ENCODE assay signal across 15 cellular contexts in the genomic region with DNA sequence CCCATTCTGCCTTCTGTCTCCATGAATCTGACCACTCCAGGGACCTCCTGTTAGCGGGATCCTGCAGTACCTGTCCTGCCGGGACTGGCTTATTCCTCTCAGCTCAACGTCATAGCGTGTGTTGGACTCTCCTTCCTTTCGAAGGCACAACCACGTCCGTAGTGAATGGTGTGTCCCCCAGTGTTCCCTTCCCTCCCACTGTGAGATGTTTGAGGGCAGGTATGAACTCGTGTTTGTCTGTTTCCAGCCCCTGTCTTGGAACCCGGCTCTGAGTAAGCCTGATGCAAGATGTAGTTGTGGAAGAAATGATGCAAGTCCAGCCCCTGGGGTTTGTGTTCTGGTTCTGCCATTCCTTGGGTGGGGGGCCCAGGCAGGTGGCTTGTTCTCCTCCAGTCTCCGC. TPM values are rescaled to one million over a fixed set of nuclear protein-coding genes. Genes with fewer than 3 reads are reported as not detected.
DNase-seq lines count a peak whose midpoint lies in the region; ATAC-seq, FAIRE-seq and TF ChIP-seq lines count a peak whose summit lies in the region.
"Had no signal": no experiment of that assay in that cellular context is flagged by ENCODE, and none has a peak within 500 bp of the region (broad histone marks: within the 10 kb centered on the region; RNA-seq: fewer than 3 reads in every experiment).

No MANE protein-coding gene starts in this region.

- H3K56ac ChIP-seq in H1 (replicated peaks; ENCODE audit: insufficient read length, low read depth, low read length): no peak overlapping the region

- peaks cover 7% of the 10 kb centered on the region for H3K23me2 ChIP-seq in H1 (ENCODE audit: low read depth, low read length)

- DNase-seq in Right ventricle myocardium inferior (ENCODE audit: missing footprints) (peak; percentile 1), right atrium auricular region (ENCODE audit: low spot score) (no peak), H1 (ENCODE audit: low read depth in 1 of 2, low spot score in 2 of 2) (no peak), neuronal stem cell (ENCODE audit: low spot score) (no peak), GM23248 (no peak), DMS53 treated with DMSO at 0.1 percent for 48 hours (lab: John Stamatoyannopoulos, UW; ENCODE audit: unreplicated experiment) (no peak), NCI-H1436 (lab: John Stamatoyannopoulos, UW) (no peak)
- DNase-seq: ACHN; CD4-positive, alpha-beta T cell; DND-41; GDM1; H7 had no signal

- H3K4ac ChIP-seq in H1 (replicated peaks; ENCODE audit: insufficient read length, low read depth, low read length) (no peak overlapping the region), neuronal stem cell (ENCODE audit: low read length) (no peak overlapping the region)

- H4K8ac ChIP-seq in H1 (ENCODE audit: extremely low read depth, insufficient read depth, low read length) (no peak overlapping the region), neuronal stem cell (ENCODE audit: low read depth, low read length) (no peak overlapping the region)

- H3K4me3 ChIP-seq in right atrium auricular region: no peak overlapping the region
- H3K4me3 ChIP-seq in H1 (ENCODE audit: extremely low read depth in 1 of 4, insufficient read depth in 2 of 4, low read depth in 3 of 4, low read length in 4 of 4): no peak overlapping the region
- no peak overlapping the region for H3K4me3 ChIP-seq in neuronal stem cell (ENCODE audit: low read length in 2 of 2)
- H3K4me3 ChIP-seq in GM23248: no peak overlapping the region
- H3K4me3 ChIP-seq: BLaER1 treated with 17β-estradiol and CSF1 and Interleukin-3, amounts not matched to agents 10 nM and 100 nM had no signal

- H2AFZ ChIP-seq in H1 (ENCODE audit: low read length): no peak overlapping the region
- H2AFZ ChIP-seq in neuronal stem cell (ENCODE audit: low read length): no peak overlapping the region
- H2AFZ ChIP-seq in GM23248: no peak overlapping the region

- no peak for TF ChIP-seq RAD21 in H1 (IDR thresholded peaks at IDR 0.05 in 1 of 2, conservative IDR thresholded peaks at IDR 0.05 in 1 of 2; ENCODE audit: low read depth in 2 of 2, low read length in 2 of 2)

- no peak overlapping the region for H2BK5ac ChIP-seq in H1 (ENCODE audit: low read depth, low read length)
- no peak overlapping the region for H2BK5ac ChIP-seq in neuronal stem cell (ENCODE audit: low read length)

- H2AK5ac ChIP-seq in H1 (ENCODE audit: low read depth, low read length): 0 out of 2 replicates have a peak overlapping the region, but pooled peaks have one; percentile 71
- H2AK5ac ChIP-seq in neuronal stem cell (ENCODE audit: low read depth, low read length): peak overlapping the region; percentile 9

- WGBS in H1 (ENCODE audit: extremely low coverage in 1 of 2, insufficient coverage in 1 of 2, insufficient read length in 1 of 2, insufficient replicate concordance in 2 of 2, low coverage in 1 of 2, low lambda C conversion rate in 2 of 2, missing lambda C conversion rate in 1 of 2), 2 experiments: 89% methylated on average over 10 of the region's 10 CpGs; no CpG with 5 or more reads in 1 of the 2 experiments
- WGBS in neuronal stem cell (ENCODE audit: extremely low coverage in 2 of 2, insufficient read length in 2 of 2, insufficient replicate concordance in 1 of 2), 2 donors: no CpG with 5 or more reads among the region's 10 CpGs
- 92 to 94% methylated on average over 10 of the region's 10 CpGs for WGBS in GM23248 (ENCODE audit: low coverage in 1 of 2, low lambda C conversion rate in 2 of 2, missing lambda C conversion rate in 2 of 2), 2 experiments

- intact Hi-C loops in Right ventricle myocardium inferior (cut with DNase I): no loop called here

- H3K14ac ChIP-seq in H1 (ENCODE audit: insufficient read length) (no peak overlapping the region), neuronal stem cell (ENCODE audit: low read length) (no peak overlapping the region)

- no peaks in the 10 kb centered on the region for H3K27me3 ChIP-seq in right atrium auricular region
- peaks cover 0 to 2% (median 0%) of the 10 kb centered on the region in 4 experiments; a peak in 2 of 7 replicates for H3K27me3 ChIP-seq in H1 (replicated peaks in 1 of 4; ENCODE audit: control insufficient read depth in 3 of 4, extremely low read depth in 1 of 4, insufficient read depth in 3 of 4, low read length in 3 of 4)
- no peaks in the 10 kb centered on the region for H3K27me3 ChIP-seq in neuronal stem cell (ENCODE audit: control insufficient read depth in 3 of 3, insufficient read depth in 3 of 3, low read depth in 1 of 3, low read length in 3 of 3)
- H3K27me3 ChIP-seq in GM23248 (replicated peaks; ENCODE audit: insufficient read depth): peaks cover under 1% of the 10 kb centered on the region; the same call in 1 of the 2 replicates
- H3K27me3 ChIP-seq: BLaER1 treated with 17β-estradiol and CSF1 and Interleukin-3, amounts not matched to agents 10 nM and 100 nM had no signal

- no peak for TF ChIP-seq EP300 in H1 (IDR thresholded peaks at IDR 0.05; ENCODE audit: borderline replicate concordance in 1 of 2, low read depth in 2 of 2, low read length in 2 of 2)

- H3K36me3 ChIP-seq in right atrium auricular region (no peaks in the 10 kb centered on the region), H1 (ENCODE audit: control insufficient read depth in 2 of 4, insufficient read depth in 4 of 4, low read length in 3 of 4) (no peaks in the 10 kb centered on the region), neuronal stem cell (replicated peaks in 1 of 2; ENCODE audit: control insufficient read depth in 2 of 2, insufficient read depth in 2 of 2, low read length in 2 of 2) (no peaks in the 10 kb centered on the region), GM23248 (ENCODE audit: low read depth) (no peaks in the 10 kb centered on the region)
- H3K36me3 ChIP-seq: BLaER1 treated with 17β-estradiol and CSF1 and Interleukin-3, amounts not matched to agents 10 nM and 100 nM had no signal

- H2BK12ac ChIP-seq in H1 (ENCODE audit: low read depth, low read length) (no peak overlapping the region), neuronal stem cell (ENCODE audit: low read length) (no peak overlapping the region)

- H2BK15ac ChIP-seq in H1 (ENCODE audit: low read length): no peak overlapping the region
- H2BK15ac ChIP-seq in neuronal stem cell (ENCODE audit: low read length): no peak overlapping the region

- no peak overlapping the region for H3K23ac ChIP-seq in H1 (ENCODE audit: insufficient read length)
- H3K23ac ChIP-seq in neuronal stem cell (ENCODE audit: low read depth, low read length, poor library complexity): no peak overlapping the region

- no peak overlapping the region for H4K91ac ChIP-seq in H1 (replicated peaks; ENCODE audit: insufficient read length, low read length)
- H4K91ac ChIP-seq in neuronal stem cell (ENCODE audit: low read depth, low read length, poor library complexity): no peak overlapping the region

- CTCF ChIA-PET in H1 (lab: Charles Lee; ENCODE audit: partially characterized antibody): interaction anchor here (0.9 to 5.3 kb wide), 4 partner anchors 10 to 401 kb away, joined by 3 to 24 read pairs (median 5); a partner anchor contains a TSS

- H3K4me1 ChIP-seq in right atrium auricular region (peaks cover 0 to 8% of the 10 kb centered on the region in 2 donors), H1 (replicated peaks in 1 of 4; ENCODE audit: control insufficient read depth in 3 of 4, insufficient read depth in 4 of 4, low read length in 3 of 4) (peaks cover 0 to 14% (median 8%) of the 10 kb centered on the region in 4 experiments; a peak in 6 of 7 replicates), neuronal stem cell (ENCODE audit: control insufficient read depth in 2 of 2, insufficient read depth in 1 of 2, low read depth in 1 of 2, low read length in 2 of 2) (peaks cover 0 to 18% of the 10 kb centered on the region in 2 donors), GM23248 (ENCODE audit: insufficient read depth) (peaks cover 14% of the 10 kb centered on the region)

- H2BK20ac ChIP-seq in H1 (ENCODE audit: low read length): no peak overlapping the region

- no peak for FAIRE-seq in H1 (lab: Jason Lieb, UNC)
- FAIRE-seq: GM12892 had no signal

- peaks cover 3% of the 10 kb centered on the region; the same call in 1 of the 2 replicates for H3K9me2 ChIP-seq in GM23248 (ENCODE audit: insufficient read depth)

- H3K79me2 ChIP-seq in H1 (ENCODE audit: control insufficient read depth in 1 of 2, insufficient read depth in 2 of 2, low read length in 2 of 2) (no peaks in the 10 kb centered on the region), GM23248 (ENCODE audit: insufficient read depth) (no peaks in the 10 kb centered on the region)

- POLR2A ChIA-PET in H1 (lab: Charles Lee; ENCODE audit: partially characterized antibody): no interaction called here

- H3K27ac ChIP-seq in right atrium auricular region: no peak overlapping the region
- H3K27ac ChIP-seq in H1 (ENCODE audit: low read depth, low read length): no peak overlapping the region
- H3K27ac ChIP-seq in neuronal stem cell (replicated peaks; ENCODE audit: low read length): no peak overlapping the region
- no peak overlapping the region for H3K27ac ChIP-seq in GM23248
- H3K27ac ChIP-seq: BLaER1 treated with 17β-estradiol and CSF1 and Interleukin-3, amounts not matched to agents 10 nM and 100 nM had no signal

- H3K4me2 ChIP-seq in H1 (ENCODE audit: insufficient read depth in 1 of 2, low read depth in 2 of 2, low read length in 2 of 2) (no peak overlapping the region), neuronal stem cell (ENCODE audit: insufficient read depth, low read length, poor library complexity, severe bottlenecking) (no peak overlapping the region), GM23248 (ENCODE audit: unreplicated experiment) (no peak overlapping the region)
- H3K4me2 ChIP-seq: BLaER1 treated with 17β-estradiol and CSF1 and Interleukin-3, amounts not matched to agents 10 nM and 100 nM had no signal

- no peak overlapping the region for H3K9ac ChIP-seq in H1 (replicated peaks in 1 of 4; ENCODE audit: extremely low read depth in 1 of 4, low read depth in 3 of 4, low read length in 3 of 4)
- no peak overlapping the region for H3K9ac ChIP-seq in neuronal stem cell (ENCODE audit: low read depth, low read length, poor library complexity)
- no peak overlapping the region for H3K9ac ChIP-seq in GM23248
- H3K9ac ChIP-seq: BLaER1 treated with 17β-estradiol and CSF1 and Interleukin-3, amounts not matched to agents 10 nM and 100 nM had no signal

- H4K20me1 ChIP-seq in H1 (replicated peaks in 1 of 2; ENCODE audit: control insufficient read depth in 1 of 2, insufficient read depth in 2 of 2, low read length in 2 of 2): peaks cover 0 to 3% of the 10 kb centered on the region in 2 experiments
- H4K20me1 ChIP-seq in GM23248 (ENCODE audit: insufficient read depth): no peaks in the 10 kb centered on the region
- H4K20me1 ChIP-seq: BLaER1 treated with 17β-estradiol and CSF1 and Interleukin-3, amounts not matched to agents 10 nM and 100 nM had no signal

- no peak overlapping the region for H3K18ac ChIP-seq in H1 (ENCODE audit: extremely low read depth, low read length)
- peak overlapping the region; percentile 6 for H3K18ac ChIP-seq in neuronal stem cell (ENCODE audit: low read length)

- H3F3A ChIP-seq in GM23248 (ENCODE audit: insufficient read depth): peaks cover 10% of the 10 kb centered on the region

- no peak overlapping the region for H2BK120ac ChIP-seq in H1 (replicated peaks; ENCODE audit: low read depth, low read length)
- H2BK120ac ChIP-seq in neuronal stem cell (ENCODE audit: low read depth, low read length): no peak overlapping the region

- no peaks in the 10 kb centered on the region for H3K9me3 ChIP-seq in right atrium auricular region
- no peaks in the 10 kb centered on the region; a peak in 1 of 4 replicates for H3K9me3 ChIP-seq in H1 (ENCODE audit: insufficient read depth in 2 of 2, low read depth in 1 of 2, low read length in 1 of 2)
- H3K9me3 ChIP-seq in neuronal stem cell (replicated peaks in 1 of 2; ENCODE audit: control insufficient read depth in 2 of 2, insufficient read depth in 1 of 2, low read depth in 1 of 2, low read length in 2 of 2): peaks cover 0 to 2% of the 10 kb centered on the region in 2 donors
- H3K9me3 ChIP-seq in GM23248 (ENCODE audit: low read depth): no peaks in the 10 kb centered on the region

- TF ChIP-seq POLR2A in H1 (IDR thresholded peaks at IDR 0.05; ENCODE audit: control extremely low read depth in 1 of 2, low read depth in 2 of 2, low read length in 2 of 2): no peak

- TF ChIP-seq CTCF in right atrium auricular region (IDR thresholded peaks at IDR 0.05) (no peak), H1 (IDR thresholded peaks at IDR 0.05; ENCODE audit: control extremely low read depth in 1 of 3, insufficient read depth in 1 of 3, low read depth in 1 of 3, low read length in 3 of 3) (no peak)

- in situ Hi-C loops in GM23248 (cut with MboI): no loop called here

- ATAC-seq in Right ventricle myocardium inferior (no peak), HG03469 (IDR thresholded peaks at IDR 0.05; ENCODE audit: unreplicated experiment) (no peak)

- H3K79me1 ChIP-seq in H1 (ENCODE audit: low read depth, low read length) (no peaks in the 10 kb centered on the region), neuronal stem cell (ENCODE audit: low read depth, low read length) (no peaks in the 10 kb centered on the region)

- no peak overlapping the region for H4K5ac ChIP-seq in H1 (ENCODE audit: insufficient read length, low read depth, low read length)

RNA-seq across cellular contexts. Expression of a gene that starts 10.5 kb away (rescaled TPM):
- total RNA-seq in Right ventricle myocardium inferior: not detected
- total RNA-seq in right atrium auricular region: under 1 TPM in 1 of 2 donors, not detected in 1; 0.12 TPM
- total RNA-seq in H1 (2021; fragmentation: NEBNext Ultra II Directional; extraction: Animal tissue kit (Norgen Biotek cat#: 25700)): 0.67 and 0.86 TPM in 2 replicates
- 0.44 and 1.0 TPM in 2 replicates for polyA plus RNA-seq in H1 (2011; rRNA removed)
- polyA plus RNA-seq in H1 (2011; cell fraction: cytosol; rRNA removed): 0.50 TPM
- polyA plus RNA-seq in H1 (2011; cell fraction: nucleus; rRNA removed): 2.3 TPM
- 0.47 to 1.2 TPM (median 0.68 TPM) in 3 of 4 replicates, not detected in the other for polyA plus RNA-seq in H1 (2012, experiment 1 of 2)
- polyA plus RNA-seq in H1 (2012, experiment 2 of 2): 0.20 TPM
- 0.36 TPM for polyA plus RNA-seq in H1 (2013, experiment 1 of 2)
- polyA plus RNA-seq in H1 (2013, experiment 2 of 2): 0.35 TPM
- polyA minus RNA-seq in H1 (2011; rRNA and poly(A)+ RNA removed): 0.16 and 0.24 TPM in 2 replicates
- polyA minus RNA-seq in H1 (2011; cell fraction: cytosol; rRNA and poly(A)+ RNA removed): 0.44 TPM
- 2.0 TPM for polyA minus RNA-seq in H1 (2011; cell fraction: nucleus; rRNA and poly(A)+ RNA removed)
- polyA plus RNA-seq in neuronal stem cell (2013, experiment 1 of 2): 0.08 TPM
- 0.26 TPM for polyA plus RNA-seq in neuronal stem cell (2013, experiment 2 of 2)
- 0.63 and 0.86 TPM in 2 replicates for total RNA-seq in GM23248 (2014; rRNA removed; shearing (Covaris generic))
- 7.2 and 8.7 TPM in 2 replicates for polyA plus RNA-seq in GM23248 (2016; fragmentation: Nextera tagmentation; extraction: Ambion mirVana)
- total RNA-seq: CD4-positive, alpha-beta T cell had no signal
